8 cellular contexts compared by ENCODE assay signal in genomic region chr17:77141846-77142449, GRCh38. TPM values are rescaled to one million over a fixed set of nuclear protein-coding genes. Genes with fewer than 3 reads are reported as not detected.
DNase-seq lines count a peak whose midpoint lies in the region; ATAC-seq and TF ChIP-seq lines count a peak whose summit lies in the region.

No MANE protein-coding gene starts in this region.

- H3K27ac ChIP-seq in SJCRH30, result peak overlapping the region; percentile 64; the same call in 1 of the 2 replicates

- peak overlapping the region; percentile 77 for H3K27ac Mint-ChIP-seq in progenitor cell of endocrine pancreas

- H3K27me3 Mint-ChIP-seq in progenitor cell of endocrine pancreas, result no peaks in the 10 kb centered on the region

- TF ChIP-seq CTCF in epithelial cell of proximal tubule (conservative IDR thresholded peaks at IDR 0.05; ENCODE audit: low read depth, low read length) (no peak), progenitor cell of endocrine pancreas (IDR thresholded peaks at IDR 0.05; ENCODE audit: unreplicated experiment) (no peak)

- peaks cover 15% of the 10 kb centered on the region for H3K9me3 ChIP-seq in SJCRH30 (replicated peaks)

- peak; percentile 69 for DNase-seq in ELR (ENCODE audit: low read depth)
- DNase-seq in SJCRH30, result peak in 1 of 2 experiments; percentile 46
- DNase-seq in epithelial cell of proximal tubule (ENCODE audit: low read depth), result no peak
- no peak for DNase-seq in progenitor cell of endocrine pancreas (ENCODE audit: low spot score, unreplicated experiment)
- DNase-seq in NCI-H226, result no peak
- no peak for DNase-seq in erythroblast (lab: John Stamatoyannopoulos, UW)
- no peak for DNase-seq in left lobe of liver (ENCODE audit: low spot score)
- DNase-seq in NCI-H774 (lab: John Stamatoyannopoulos, UW), result no peak

- no peak for TF ChIP-seq POLR2A in erythroblast (IDR thresholded peaks at IDR 0.05; ENCODE audit: low read length)

- H3K4me3 Mint-ChIP-seq in progenitor cell of endocrine pancreas (ENCODE audit: low read depth), result peak overlapping the region; percentile 84

- H3K27me3 ChIP-seq in SJCRH30, result no peaks in the 10 kb centered on the region

- peaks cover 28% of the 10 kb centered on the region for H3K4me1 Mint-ChIP-seq in progenitor cell of endocrine pancreas (ENCODE audit: low read depth)

- peaks cover 26% of the 10 kb centered on the region for H3K4me1 ChIP-seq in SJCRH30

- ATAC-seq in left lobe of liver, result no peak

- H3K36me3 ChIP-seq in SJCRH30, result peaks cover 17% of the 10 kb centered on the region

- peaks cover 1% of the 10 kb centered on the region for H3K36me3 Mint-ChIP-seq in progenitor cell of endocrine pancreas (ENCODE audit: insufficient read depth)

- H3K4me3 ChIP-seq in SJCRH30, result peak overlapping the region; percentile 89
- H3K4me3 ChIP-seq in epithelial cell of proximal tubule (ENCODE audit: low read depth, low read length), result peak overlapping the region; percentile 93

- peaks cover 8% of the 10 kb centered on the region for H3K9me3 Mint-ChIP-seq in progenitor cell of endocrine pancreas (ENCODE audit: low read depth)

RNA-seq across cellular contexts. Expression of gene SEC14L1, which starts 1.2 kb away (rescaled TPM):
- total RNA-seq in SJCRH30 (2014; rRNA removed; shearing (Covaris generic)), result 40.7 and 50.0 TPM in 2 replicates
- total RNA-seq in epithelial cell of proximal tubule (44.3 and 74.4 TPM in 2 replicates), progenitor cell of endocrine pancreas (90.8 and 98.3 TPM in 2 replicates), left lobe of liver (20.1 TPM)
